20 cellular contexts compared by ENCODE assay signal in the genomic region with DNA sequence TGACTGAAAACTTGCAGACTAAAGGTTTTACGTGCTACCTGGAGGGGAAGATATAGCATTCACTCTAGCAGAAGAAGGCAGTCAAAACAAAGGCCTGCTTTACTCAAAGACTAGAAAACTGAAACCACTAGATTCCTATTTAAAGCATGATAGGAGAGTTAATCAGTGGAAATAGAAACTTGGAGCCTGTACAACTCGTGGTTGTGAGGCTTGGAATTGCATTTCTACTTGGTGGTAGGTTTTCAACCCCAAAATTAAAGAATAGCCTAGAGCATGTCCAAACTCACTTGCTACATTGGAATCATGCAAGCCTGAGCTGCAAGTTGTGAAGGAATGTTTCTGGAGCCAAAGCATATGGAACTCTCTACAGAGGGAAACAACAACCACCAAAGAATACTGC.
DNase-seq lines count a peak whose midpoint lies in the region; ATAC-seq and TF ChIP-seq lines count a peak whose summit lies in the region.
"Had no signal": no experiment of that assay in that cellular context is flagged by ENCODE, and none has a peak within 500 bp of the region (broad histone marks: within the 10 kb centered on the region; RNA-seq: fewer than 3 reads in every experiment).

No MANE protein-coding gene starts in this region.

- H3K4me3 ChIP-seq in astrocyte of the cerebellum (ENCODE audit: low read depth, low read length) = no peak overlapping the region
- H3K4me3 ChIP-seq in Karpas-422 (ENCODE audit: low read length) = no peak overlapping the region
- H3K4me3 ChIP-seq: GM23248, HAP-1 had no signal

- H3K9me3 ChIP-seq in Karpas-422 (ENCODE audit: low read length) = peaks cover 19% of the 10 kb centered on the region
- H3K9me3 ChIP-seq: BE2C had no signal

- H3K27me3 ChIP-seq in Karpas-422 (ENCODE audit: low read length) = no peaks in the 10 kb centered on the region
- H3K27me3 ChIP-seq: BE2C had no signal

- ATAC-seq in sciatic nerve = no peak

- no peak overlapping the region for H3K4me2 ChIP-seq in Karpas-422 (ENCODE audit: low read depth, low read length, poor library complexity, severe bottlenecking)

- peak; percentile 14 for DNase-seq in OCI-M1 (lab: John Stamatoyannopoulos, UW)
- DNase-seq in astrocyte of the cerebellum (ENCODE audit: low read depth) = peak; percentile 31
- peak; percentile 17 for DNase-seq in dedifferentiated amniotic fluid mesenchymal stem cell (ENCODE audit: extremely low spot score)
- DNase-seq in G401 (ENCODE audit: low spot score) = no peak
- DNase-seq in NCI-H187 (lab: John Stamatoyannopoulos, UW) = no peak
- no peak for DNase-seq in Karpas-422
- DNase-seq in sciatic nerve (ENCODE audit: low spot score) = no peak
- DNase-seq: ACHN; BE2C; C1 segment of cervical spinal cord; CD4-positive, CD25-positive, alpha-beta regulatory T cell; CD8-positive, alpha-beta memory T cell; COR-L47; DMS 273 treated with DMSO at 0.1 percent for 48 hours; DMS53; DND-41; EL; GM23248 had no signal

- no peaks in the 10 kb centered on the region for H3K9me2 ChIP-seq in Karpas-422 (replicated peaks; ENCODE audit: insufficient read depth, low read length)

- no peak overlapping the region for H3K9ac ChIP-seq in Karpas-422 (ENCODE audit: low read length)
- H3K9ac ChIP-seq: GM23248 had no signal

- no peak for TF ChIP-seq CTCF in astrocyte of the cerebellum (IDR thresholded peaks at IDR 0.05; ENCODE audit: low read depth, low read length, missing control alignments)

- H2AFZ ChIP-seq in Karpas-422 (ENCODE audit: low read length) = no peak overlapping the region
- H2AFZ ChIP-seq: GM23248 had no signal

- no peaks in the 10 kb centered on the region for H4K20me1 ChIP-seq in Karpas-422 (ENCODE audit: insufficient read depth, low read depth, low read length)

- no peaks in the 10 kb centered on the region for H3K36me3 ChIP-seq in Karpas-422 (ENCODE audit: insufficient read depth, low read length)
- H3K36me3 ChIP-seq: BE2C, HAP-1 had no signal

- H3K27ac ChIP-seq in Karpas-422 (ENCODE audit: low read length) = no peak overlapping the region
- H3K27ac ChIP-seq: GM23248, HL-60 had no signal

- no peaks in the 10 kb centered on the region for H3K79me2 ChIP-seq in Karpas-422 (ENCODE audit: low read length)

- in situ Hi-C loops in astrocyte of the cerebellum (cut with HindIII; ENCODE audit: low sequenced_read_pairs) (no loop called here), G401 (cut with HindIII; ENCODE audit: low sequenced_read_pairs) (no loop called here)

- intact Hi-C loops in sciatic nerve (cut with DNase I) = no loop called here

- no peaks in the 10 kb centered on the region for H3K4me1 ChIP-seq in Karpas-422 (ENCODE audit: low read length)
- H3K4me1 ChIP-seq: BE2C, HAP-1 had no signal

Comparison
In these comparisons a context has a peak if more than half of its experiments do, and no peak if none do; other contexts are left out.
1. DNase-seq: peak in OCI-M1 (single experiment), astrocyte of the cerebellum (single experiment) and dedifferentiated amniotic fluid mesenchymal stem cell (single experiment); none in G401 (single experiment), NCI-H187 (0 of 2), Karpas-422 (single experiment) and sciatic nerve (single experiment).